Comparison of ENCODE assay signal across 11 cellular contexts in the genomic region with DNA sequence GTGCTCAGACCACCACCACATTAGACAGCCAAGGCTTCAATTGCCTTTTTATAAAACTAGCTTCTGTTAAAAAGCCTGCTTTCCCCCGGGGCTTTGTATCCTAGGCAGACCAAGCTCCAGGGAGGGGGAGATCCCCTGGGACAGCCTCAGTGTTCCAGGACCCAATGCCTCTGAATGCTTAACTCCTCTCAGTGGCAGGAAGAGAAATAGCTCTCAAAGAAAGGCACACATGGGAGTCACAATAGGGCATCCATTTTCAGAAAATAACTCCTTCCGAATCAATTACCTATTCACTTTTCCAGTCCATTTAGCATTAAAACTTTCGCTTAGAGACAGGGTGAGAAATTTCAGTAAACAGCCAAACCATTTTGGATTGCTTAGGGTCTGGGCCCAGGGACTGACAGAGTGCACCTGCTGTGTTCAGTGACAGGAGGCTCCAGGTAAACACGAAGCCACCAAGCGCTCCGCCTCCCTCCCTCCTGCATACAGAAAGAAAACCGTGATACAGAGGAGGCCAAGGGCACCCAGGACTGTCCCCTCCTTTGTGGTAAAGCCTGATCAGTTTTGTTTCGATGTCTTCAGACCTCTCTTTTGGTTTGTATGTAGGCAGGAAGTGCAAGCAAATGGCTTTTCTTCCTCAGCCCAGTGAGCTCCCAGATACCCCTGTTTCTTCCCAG.
DNase-seq lines count a peak whose midpoint lies in the region; ATAC-seq and TF ChIP-seq lines count a peak whose summit lies in the region.
"Had no signal": no experiment of that assay in that cellular context is flagged by ENCODE, and none has a peak within 500 bp of the region (broad histone marks: within the 10 kb centered on the region; RNA-seq: fewer than 3 reads in every experiment).

No MANE protein-coding gene starts in this region.

- no peaks in the 10 kb centered on the region for H3K9me3 ChIP-seq in neuronal stem cell (replicated peaks in 1 of 2; ENCODE audit: control insufficient read depth in 2 of 2, insufficient read depth in 1 of 2, low read depth in 1 of 2, low read length in 2 of 2)
- no peaks in the 10 kb centered on the region for H3K9me3 ChIP-seq in ascending aorta

- H2AK5ac ChIP-seq in neuronal stem cell (ENCODE audit: low read depth, low read length), result no peak overlapping the region

- POLR2A ChIA-PET in activated CD4-positive, alpha-beta T cell treated with anti-CD3 and anti-CD28 coated beads for 36 hours (lab: Charles Lee), result no interaction called here

- no peaks in the 10 kb centered on the region for H3K79me1 ChIP-seq in neuronal stem cell (ENCODE audit: low read depth, low read length)

- no peak overlapping the region for H2BK5ac ChIP-seq in neuronal stem cell (ENCODE audit: low read length)

- H4K8ac ChIP-seq in neuronal stem cell (ENCODE audit: low read depth, low read length), result no peak overlapping the region

- H2BK15ac ChIP-seq in neuronal stem cell (ENCODE audit: low read length), result no peak overlapping the region

- H3K4me3 ChIP-seq in neuronal stem cell (ENCODE audit: low read length in 2 of 2), result no peak overlapping the region
- no peak overlapping the region for H3K4me3 ChIP-seq in ascending aorta

- H3K4me1 Mint-ChIP-seq in natural killer cell treated with Interleukin-12 subunit alpha and Interleukin-12 subunit beta and Interleukin-15 and Interleukin-18, amount 100 ng/mL, for 72 hours (ENCODE audit: low read depth in 2 of 2), result peaks cover 5 to 7% of the 10 kb centered on the region in 2 donors
- peaks cover 12% of the 10 kb centered on the region for H3K4me1 Mint-ChIP-seq in activated CD4-positive, alpha-beta T cell treated with anti-CD3 and anti-CD28 coated beads for 36 hours

- H3K14ac ChIP-seq in neuronal stem cell (ENCODE audit: low read length), result no peak overlapping the region

- H3K4me1 ChIP-seq in neuronal stem cell (ENCODE audit: control insufficient read depth in 2 of 2, insufficient read depth in 1 of 2, low read depth in 1 of 2, low read length in 2 of 2) (peaks cover 0 to 4% of the 10 kb centered on the region in 2 donors), ascending aorta (peaks cover 0 to 7% of the 10 kb centered on the region in 2 donors)

- no peak overlapping the region for H3K4me3 Mint-ChIP-seq in natural killer cell treated with Interleukin-12 subunit alpha and Interleukin-12 subunit beta and Interleukin-15 and Interleukin-18, amount 100 ng/mL, for 72 hours
- H3K4me3 Mint-ChIP-seq in activated CD4-positive, alpha-beta T cell treated with anti-CD3 and anti-CD28 coated beads for 36 hours, result no peak overlapping the region

- intact Hi-C loops in activated CD4-positive, alpha-beta T cell treated with anti-CD3 and anti-CD28 coated beads for 36 hours (cut with DNase I, micrococcal nuclease), result loop anchor here in 1 of 2 experiments (2.0 kb wide), 1 partner anchor 75 kb away; no protein-coding TSS in a partner anchor
- intact Hi-C loops in ascending aorta (cut with DNase I), result no loop called here

- H4K91ac ChIP-seq in neuronal stem cell (ENCODE audit: low read depth, low read length, poor library complexity), result no peak overlapping the region

- H3K27ac Mint-ChIP-seq in natural killer cell treated with Interleukin-12 subunit alpha and Interleukin-12 subunit beta and Interleukin-15 and Interleukin-18, amount 100 ng/mL, for 72 hours, result no peak overlapping the region
- no peak overlapping the region for H3K27ac Mint-ChIP-seq in activated CD4-positive, alpha-beta T cell treated with anti-CD3 and anti-CD28 coated beads for 36 hours

- H3K4me2 ChIP-seq in neuronal stem cell (ENCODE audit: insufficient read depth, low read length, poor library complexity, severe bottlenecking), result no peak overlapping the region

- WGBS in neuronal stem cell (ENCODE audit: extremely low coverage in 2 of 2, insufficient read length in 2 of 2, insufficient replicate concordance in 1 of 2), 2 donors, result no CpG with 5 or more reads among the region's 8 CpGs

- H3K36me3 ChIP-seq in neuronal stem cell (replicated peaks in 1 of 2; ENCODE audit: control insufficient read depth in 2 of 2, insufficient read depth in 2 of 2, low read length in 2 of 2) (no peaks in the 10 kb centered on the region), ascending aorta (peaks cover 0 to 9% of the 10 kb centered on the region in 2 donors)

- no peaks in the 10 kb centered on the region for H3K9me3 Mint-ChIP-seq in natural killer cell treated with Interleukin-12 subunit alpha and Interleukin-12 subunit beta and Interleukin-15 and Interleukin-18, amount 100 ng/mL, for 72 hours
- H3K9me3 Mint-ChIP-seq in activated CD4-positive, alpha-beta T cell treated with anti-CD3 and anti-CD28 coated beads for 36 hours (ENCODE audit: low read depth), result no peaks in the 10 kb centered on the region

- H2AFZ ChIP-seq in neuronal stem cell (ENCODE audit: low read length), result no peak overlapping the region

- H3K27me3 ChIP-seq in neuronal stem cell (ENCODE audit: control insufficient read depth in 3 of 3, insufficient read depth in 3 of 3, low read depth in 1 of 3, low read length in 3 of 3), result no peaks in the 10 kb centered on the region
- H3K27me3 ChIP-seq in ascending aorta, result no peaks in the 10 kb centered on the region

- TF ChIP-seq CTCF in ascending aorta (IDR thresholded peaks at IDR 0.05), result no peak

- no peak overlapping the region for H3K18ac ChIP-seq in neuronal stem cell (ENCODE audit: low read length)

- DNase-seq in NCI-H187 (lab: John Stamatoyannopoulos, UW) (peak; percentile 41 to 62), SK-N-DZ (ENCODE audit: low spot score) (peak; percentile 41), neuronal stem cell (ENCODE audit: low spot score) (peak; percentile 3), ascending aorta (ENCODE audit: low spot score in 2 of 2) (no peak)
- DNase-seq in natural killer cell treated with Interleukin-12 subunit alpha and Interleukin-12 subunit beta and Interleukin-15 and Interleukin-18, amount 100 ng/mL, for 72 hours (ENCODE audit: low spot score), result no peak
- no peak for DNase-seq in activated CD4-positive, alpha-beta T cell treated with anti-CD3 and anti-CD28 coated beads for 36 hours
- DNase-seq: effector CD8-positive, alpha-beta T cell; foreskin melanocyte; GOT3; substantia nigra had no signal

- H3K4ac ChIP-seq in neuronal stem cell (ENCODE audit: low read length), result no peak overlapping the region

- ATAC-seq in GM18511 (IDR thresholded peaks at IDR 0.05; ENCODE audit: unreplicated experiment), result peak; percentile 18
- ATAC-seq in natural killer cell treated with Interleukin-12 subunit alpha and Interleukin-12 subunit beta and Interleukin-15 and Interleukin-18, amount 100 ng/mL, for 72 hours, result no peak
- ATAC-seq in activated CD4-positive, alpha-beta T cell treated with anti-CD3 and anti-CD28 coated beads for 36 hours, result no peak

- no peak overlapping the region for H2BK120ac ChIP-seq in neuronal stem cell (ENCODE audit: low read depth, low read length)

- H3K9ac ChIP-seq in neuronal stem cell (ENCODE audit: low read depth, low read length, poor library complexity), result no peak overlapping the region

- CTCF ChIA-PET in activated CD4-positive, alpha-beta T cell treated with anti-CD3 and anti-CD28 coated beads for 36 hours (lab: Charles Lee), result interaction anchor here (0.6 to 2.3 kb wide), 3 partner anchors 10 to 30 kb away, joined by 3 to 6 read pairs (median 3); no protein-coding TSS in a partner anchor

- peaks cover 5 to 22% of the 10 kb centered on the region in 2 donors for H3K27me3 Mint-ChIP-seq in natural killer cell treated with Interleukin-12 subunit alpha and Interleukin-12 subunit beta and Interleukin-15 and Interleukin-18, amount 100 ng/mL, for 72 hours
- no peaks in the 10 kb centered on the region for H3K27me3 Mint-ChIP-seq in activated CD4-positive, alpha-beta T cell treated with anti-CD3 and anti-CD28 coated beads for 36 hours

- H3K27ac ChIP-seq in neuronal stem cell (replicated peaks; ENCODE audit: low read length) (no peak overlapping the region), ascending aorta (no peak overlapping the region)

- H2BK12ac ChIP-seq in neuronal stem cell (ENCODE audit: low read length), result no peak overlapping the region

- no peak overlapping the region for H3K23ac ChIP-seq in neuronal stem cell (ENCODE audit: low read depth, low read length, poor library complexity)

- H3K36me3 Mint-ChIP-seq in natural killer cell treated with Interleukin-12 subunit alpha and Interleukin-12 subunit beta and Interleukin-15 and Interleukin-18, amount 100 ng/mL, for 72 hours, result no peaks in the 10 kb centered on the region
- no peaks in the 10 kb centered on the region for H3K36me3 Mint-ChIP-seq in activated CD4-positive, alpha-beta T cell treated with anti-CD3 and anti-CD28 coated beads for 36 hours (ENCODE audit: low read depth)

Comparison
In these comparisons a context has a peak if more than half of its experiments do, and no peak if none do; other contexts are left out.
1. DNase-seq: peak in NCI-H187 (2 of 2), SK-N-DZ (single experiment) and neuronal stem cell (single experiment); none in natural killer cell treated with Interleukin-12 subunit alpha and Interleukin-12 subunit beta and Interleukin-15 and Interleukin-18, amount 100 ng/mL, for 72 hours (single experiment), activated CD4-positive, alpha-beta T cell treated with anti-CD3 and anti-CD28 coated beads for 36 hours (single experiment) and ascending aorta (0 of 2).